ENCODE assay signal across 18 cellular contexts in genomic region chr11:73401217-73401923, GRCh38. TPM values are rescaled to one million over a fixed set of nuclear protein-coding genes. Genes with fewer than 3 reads are reported as not detected.
A peak's percentile ranks its signal among the peaks of the same experiment; 100 is the strongest.
DNase-seq lines count a peak whose midpoint lies in the region; ATAC-seq and TF ChIP-seq lines count a peak whose summit lies in the region.
"Had no signal": no experiment of that assay in that cellular context is flagged by ENCODE, and none has a peak within 500 bp of the region (broad histone marks: within the 10 kb centered on the region; RNA-seq: fewer than 3 reads in every experiment).

No MANE protein-coding gene starts in this region.

- ATAC-seq in stimulated activated effector memory CD8-positive, alpha-beta T cell treated with anti-CD3 and anti-CD28 coated beads, Interleukin-12 subunit alpha, Interleukin-12 subunit beta, amount 100 ng/mL, for 72 hours = no peak
- ATAC-seq in HG03159 (IDR thresholded peaks at IDR 0.05; ENCODE audit: unreplicated experiment) = no peak
- ATAC-seq: activated CD4-positive, alpha-beta T cell treated with anti-CD3 and anti-CD28 coated beads for 36 hours; esophagus mucosa had no signal

- no peaks in the 10 kb centered on the region for H3K27me3 ChIP-seq in esophagus squamous epithelium
- H3K27me3 ChIP-seq: right atrium auricular region, thyroid gland had no signal

- intact Hi-C loops in esophagus squamous epithelium (cut with DNase I) = loop anchor here (10.0 kb wide), 1 partner anchor 253 kb away; no protein-coding TSS in a partner anchor

- peaks cover 69% of the 10 kb centered on the region for H3K36me3 Mint-ChIP-seq in stimulated activated effector memory CD8-positive, alpha-beta T cell treated with anti-CD3 and anti-CD28 coated beads, Interleukin-12 subunit alpha, Interleukin-12 subunit beta, amount 100 ng/mL, for 72 hours

- TF ChIP-seq POLR2A in NB4 (IDR thresholded peaks at IDR 0.05; ENCODE audit: extremely low read depth, insufficient read length) (no peak), esophagus squamous epithelium (IDR thresholded peaks at IDR 0.05) (no peak)

- H3K4me1 Mint-ChIP-seq in stimulated activated effector memory CD8-positive, alpha-beta T cell treated with anti-CD3 and anti-CD28 coated beads, Interleukin-12 subunit alpha, Interleukin-12 subunit beta, amount 100 ng/mL, for 72 hours = peaks cover 8% of the 10 kb centered on the region

- H3K4me3 Mint-ChIP-seq in stimulated activated effector memory CD8-positive, alpha-beta T cell treated with anti-CD3 and anti-CD28 coated beads, Interleukin-12 subunit alpha, Interleukin-12 subunit beta, amount 100 ng/mL, for 72 hours = no peak overlapping the region
- H3K4me3 Mint-ChIP-seq: activated CD4-positive, alpha-beta T cell treated with anti-CD3 and anti-CD28 coated beads for 36 hours; central memory CD8-positive, alpha-beta T cell had no signal

- peaks cover 0 to 28% (median 0%) of the 10 kb centered on the region in 3 donors for H3K36me3 ChIP-seq in esophagus squamous epithelium

- peak; percentile 50 for DNase-seq in activated CD8-positive, alpha-beta memory T cell treated with anti-CD3 and anti-CD28 coated beads, Interleukin-2, amount 50 U/mL, for 48 hours
- no peak for DNase-seq in activated CD8-positive, alpha-beta memory T cell treated with anti-CD3 and anti-CD28 coated beads, Interleukin-2, amount 50 U/mL, for 4 hours
- peak; percentile 9 for DNase-seq in NB4 (ENCODE audit: low read depth)
- DNase-seq in fibroblast of mammary gland (ENCODE audit: low read depth) = peak; percentile 49
- DNase-seq in stimulated activated effector memory CD8-positive, alpha-beta T cell treated with anti-CD3 and anti-CD28 coated beads, Interleukin-12 subunit alpha, Interleukin-12 subunit beta, amount 100 ng/mL, for 72 hours (ENCODE audit: low spot score in 2 of 2) = no peak
- no peak for DNase-seq in DMS153 treated with DMSO at 0.1 percent for 48 hours (lab: John Stamatoyannopoulos, UW; ENCODE audit: unreplicated experiment)
- no peak for DNase-seq in esophagus squamous epithelium (lab: John Stamatoyannopoulos, UW)
- DNase-seq: activated CD4-positive, alpha-beta T cell treated with anti-CD3 and anti-CD28 coated beads for 36 hours; Calu3; left ventricle myocardium inferior; NCI-H2029 treated with DMSO at 0.1 percent for 48 hours; NCI-H510A; thyroid gland had no signal

- H3K9me3 Mint-ChIP-seq in stimulated activated effector memory CD8-positive, alpha-beta T cell treated with anti-CD3 and anti-CD28 coated beads, Interleukin-12 subunit alpha, Interleukin-12 subunit beta, amount 100 ng/mL, for 72 hours = no peaks in the 10 kb centered on the region
- H3K9me3 Mint-ChIP-seq: central memory CD8-positive, alpha-beta T cell had no signal

- H3K4me3 ChIP-seq in NB4 (ENCODE audit: low read depth, low read length) (no peak overlapping the region), fibroblast of mammary gland (ENCODE audit: control insufficient read depth, low read depth, low read length) (no peak overlapping the region), esophagus squamous epithelium (no peak overlapping the region)
- H3K4me3 ChIP-seq: left ventricle myocardium inferior, right atrium auricular region, thyroid gland had no signal

- no peaks in the 10 kb centered on the region for H3K9me3 ChIP-seq in esophagus squamous epithelium
- H3K9me3 ChIP-seq: left ventricle myocardium inferior, right atrium auricular region, thyroid gland had no signal

- TF ChIP-seq CTCF in NB4 (IDR thresholded peaks at IDR 0.05; ENCODE audit: low read depth, low read length) (no peak), fibroblast of mammary gland (conservative IDR thresholded peaks at IDR 0.05; ENCODE audit: control insufficient read depth, insufficient read depth, low read depth, low read length) (no peak), esophagus squamous epithelium (IDR thresholded peaks at IDR 0.05) (no peak)

- H3K4me1 ChIP-seq in esophagus squamous epithelium = no peaks in the 10 kb centered on the region
- H3K4me1 ChIP-seq: thyroid gland had no signal

- WGBS in esophagus squamous epithelium, 2 donors = 70 to 100% methylated on average over 2 of the region's 3 CpGs

- H3K27ac ChIP-seq in esophagus squamous epithelium = no peak overlapping the region
- H3K27ac ChIP-seq: 22Rv1, left ventricle myocardium inferior, right atrium auricular region, thyroid gland had no signal

- H3K27ac Mint-ChIP-seq in stimulated activated effector memory CD8-positive, alpha-beta T cell treated with anti-CD3 and anti-CD28 coated beads, Interleukin-12 subunit alpha, Interleukin-12 subunit beta, amount 100 ng/mL, for 72 hours = peak overlapping the region; percentile 69
- H3K27ac Mint-ChIP-seq: activated CD4-positive, alpha-beta T cell treated with anti-CD3 and anti-CD28 coated beads for 36 hours had no signal

RNA-seq across cellular contexts. Expression of gene RELT, which starts 25.2 kb away (rescaled TPM):
- 1 to 10 TPM; 3.7 to 8.8 (median 5.3) TPM for total RNA-seq in esophagus squamous epithelium

Comparison
In these comparisons a context has a peak if more than half of its experiments do, and no peak if none do; other contexts are left out.
1. DNase-seq: peak in activated CD8-positive, alpha-beta memory T cell treated with anti-CD3 and anti-CD28 coated beads, Interleukin-2, amount 50 U/mL, for 48 hours (single experiment), NB4 (single experiment) and fibroblast of mammary gland (single experiment); none in activated CD8-positive, alpha-beta memory T cell treated with anti-CD3 and anti-CD28 coated beads, Interleukin-2, amount 50 U/mL, for 4 hours (single experiment), stimulated activated effector memory CD8-positive, alpha-beta T cell treated with anti-CD3 and anti-CD28 coated beads, Interleukin-12 subunit alpha, Interleukin-12 subunit beta, amount 100 ng/mL, for 72 hours (0 of 2), DMS153 treated with DMSO at 0.1 percent for 48 hours (single experiment) and esophagus squamous epithelium (single experiment).